ENCODE assay signal across 1 cellular context in genomic region chr7:151172273-151173141, GRCh38.
A peak's percentile ranks its signal among the peaks of the same experiment; 100 is the strongest.
TF ChIP-seq lines count a peak whose summit lies in the region.

No MANE protein-coding gene starts in this region.

TF ChIP-seq in HepG2, 621 proteins besides CTCF, POLR2A, EP300 and RAD21 (continues in another document):
- TF ChIP-seq, protein P1, sequence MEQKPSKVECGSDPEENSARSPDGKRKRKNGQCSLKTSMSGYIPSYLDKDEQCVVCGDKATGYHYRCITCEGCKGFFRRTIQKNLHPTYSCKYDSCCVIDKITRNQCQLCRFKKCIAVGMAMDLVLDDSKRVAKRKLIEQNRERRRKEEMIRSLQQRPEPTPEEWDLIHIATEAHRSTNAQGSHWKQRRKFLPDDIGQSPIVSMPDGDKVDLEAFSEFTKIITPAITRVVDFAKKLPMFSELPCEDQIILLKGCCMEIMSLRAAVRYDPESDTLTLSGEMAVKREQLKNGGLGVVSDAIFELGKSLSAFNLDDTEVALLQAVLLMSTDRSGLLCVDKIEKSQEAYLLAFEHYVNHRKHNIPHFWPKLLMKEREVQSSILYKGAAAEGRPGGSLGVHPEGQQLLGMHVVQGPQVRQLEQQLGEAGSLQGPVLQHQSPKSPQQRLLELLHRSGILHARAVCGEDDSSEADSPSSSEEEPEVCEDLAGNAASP (CRISPR knock-in tag; IDR thresholded peaks at IDR 0.05; ENCODE audit: borderline replicate concordance): peak; percentile 68
- TF ChIP-seq, protein P2, sequence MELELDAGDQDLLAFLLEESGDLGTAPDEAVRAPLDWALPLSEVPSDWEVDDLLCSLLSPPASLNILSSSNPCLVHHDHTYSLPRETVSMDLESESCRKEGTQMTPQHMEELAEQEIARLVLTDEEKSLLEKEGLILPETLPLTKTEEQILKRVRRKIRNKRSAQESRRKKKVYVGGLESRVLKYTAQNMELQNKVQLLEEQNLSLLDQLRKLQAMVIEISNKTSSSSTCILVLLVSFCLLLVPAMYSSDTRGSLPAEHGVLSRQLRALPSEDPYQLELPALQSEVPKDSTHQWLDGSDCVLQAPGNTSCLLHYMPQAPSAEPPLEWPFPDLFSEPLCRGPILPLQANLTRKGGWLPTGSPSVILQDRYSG (CRISPR knock-in tag; IDR thresholded peaks at IDR 0.05): no peak
- no peak for TF ChIP-seq SIX4 (CRISPR knock-in tag; IDR thresholded peaks at IDR 0.05)
- TF ChIP-seq MEIS1 (CRISPR knock-in tag; IDR thresholded peaks at IDR 0.05; ENCODE audit: borderline replicate concordance): no peak
- no peak for TF ChIP-seq MXD3 (CRISPR knock-in tag; IDR thresholded peaks at IDR 0.05)
- TF ChIP-seq KAT8 (CRISPR knock-in tag; IDR thresholded peaks at IDR 0.05): peak; percentile 39; the same call in 1 of the 2 replicates
- TF ChIP-seq, protein P3, sequence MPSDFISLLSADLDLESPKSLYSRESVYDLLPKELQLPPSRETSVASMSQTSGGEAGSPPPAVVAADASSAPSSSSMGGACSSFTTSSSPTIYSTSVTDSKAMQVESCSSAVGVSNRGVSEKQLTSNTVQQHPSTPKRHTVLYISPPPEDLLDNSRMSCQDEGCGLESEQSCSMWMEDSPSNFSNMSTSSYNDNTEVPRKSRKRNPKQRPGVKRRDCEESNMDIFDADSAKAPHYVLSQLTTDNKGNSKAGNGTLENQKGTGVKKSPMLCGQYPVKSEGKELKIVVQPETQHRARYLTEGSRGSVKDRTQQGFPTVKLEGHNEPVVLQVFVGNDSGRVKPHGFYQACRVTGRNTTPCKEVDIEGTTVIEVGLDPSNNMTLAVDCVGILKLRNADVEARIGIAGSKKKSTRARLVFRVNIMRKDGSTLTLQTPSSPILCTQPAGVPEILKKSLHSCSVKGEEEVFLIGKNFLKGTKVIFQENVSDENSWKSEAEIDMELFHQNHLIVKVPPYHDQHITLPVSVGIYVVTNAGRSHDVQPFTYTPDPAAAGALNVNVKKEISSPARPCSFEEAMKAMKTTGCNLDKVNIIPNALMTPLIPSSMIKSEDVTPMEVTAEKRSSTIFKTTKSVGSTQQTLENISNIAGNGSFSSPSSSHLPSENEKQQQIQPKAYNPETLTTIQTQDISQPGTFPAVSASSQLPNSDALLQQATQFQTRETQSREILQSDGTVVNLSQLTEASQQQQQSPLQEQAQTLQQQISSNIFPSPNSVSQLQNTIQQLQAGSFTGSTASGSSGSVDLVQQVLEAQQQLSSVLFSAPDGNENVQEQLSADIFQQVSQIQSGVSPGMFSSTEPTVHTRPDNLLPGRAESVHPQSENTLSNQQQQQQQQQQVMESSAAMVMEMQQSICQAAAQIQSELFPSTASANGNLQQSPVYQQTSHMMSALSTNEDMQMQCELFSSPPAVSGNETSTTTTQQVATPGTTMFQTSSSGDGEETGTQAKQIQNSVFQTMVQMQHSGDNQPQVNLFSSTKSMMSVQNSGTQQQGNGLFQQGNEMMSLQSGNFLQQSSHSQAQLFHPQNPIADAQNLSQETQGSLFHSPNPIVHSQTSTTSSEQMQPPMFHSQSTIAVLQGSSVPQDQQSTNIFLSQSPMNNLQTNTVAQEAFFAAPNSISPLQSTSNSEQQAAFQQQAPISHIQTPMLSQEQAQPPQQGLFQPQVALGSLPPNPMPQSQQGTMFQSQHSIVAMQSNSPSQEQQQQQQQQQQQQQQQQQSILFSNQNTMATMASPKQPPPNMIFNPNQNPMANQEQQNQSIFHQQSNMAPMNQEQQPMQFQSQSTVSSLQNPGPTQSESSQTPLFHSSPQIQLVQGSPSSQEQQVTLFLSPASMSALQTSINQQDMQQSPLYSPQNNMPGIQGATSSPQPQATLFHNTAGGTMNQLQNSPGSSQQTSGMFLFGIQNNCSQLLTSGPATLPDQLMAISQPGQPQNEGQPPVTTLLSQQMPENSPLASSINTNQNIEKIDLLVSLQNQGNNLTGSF (CRISPR knock-in tag; IDR thresholded peaks at IDR 0.05): no peak
- peak; percentile 81 for TF ChIP-seq ZNF883 (CRISPR knock-in tag; IDR thresholded peaks at IDR 0.05; ENCODE audit: not compliant biosample characterization)
- 0 out of 2 replicates have a peak, but pooled peaks have one; percentile 37 for TF ChIP-seq RFXAP (CRISPR knock-in tag; IDR thresholded peaks at IDR 0.05; ENCODE audit: borderline replicate concordance)
- peak; percentile 65; the same call in 1 of the 2 replicates for TF ChIP-seq ZNF788 (CRISPR knock-in tag; IDR thresholded peaks at IDR 0.05; ENCODE audit: borderline replicate concordance)
- no peak for TF ChIP-seq PCBP1 (IDR thresholded peaks at IDR 0.05; ENCODE audit: borderline replicate concordance, low read depth, low read length)
- TF ChIP-seq KDM5A (IDR thresholded peaks at IDR 0.05; ENCODE audit: borderline replicate concordance, low read length): no peak
- TF ChIP-seq SOX6 (IDR thresholded peaks at IDR 0.05): no peak
- peak; percentile 28; the same call in 1 of the 2 replicates for TF ChIP-seq SOX6 (CRISPR knock-in tag; IDR thresholded peaks at IDR 0.05)
- TF ChIP-seq ZNF724P (CRISPR knock-in tag; IDR thresholded peaks at IDR 0.05; ENCODE audit: borderline replicate concordance): no peak
- TF ChIP-seq U2AF1 (optimal IDR thresholded peaks at IDR 0.05; ENCODE audit: low read depth, low read length): no peak
- TF ChIP-seq MLLT10 (CRISPR knock-in tag; IDR thresholded peaks at IDR 0.05): no peak
- no peak for TF ChIP-seq KAT2B (IDR thresholded peaks at IDR 0.05; ENCODE audit: borderline replicate concordance, low read depth, low read length)
- peak; percentile 74; the same call in 1 of the 2 replicates for TF ChIP-seq ERF (CRISPR knock-in tag; IDR thresholded peaks at IDR 0.05)
- TF ChIP-seq CBX5 (CRISPR knock-in tag; IDR thresholded peaks at IDR 0.05; ENCODE audit: borderline replicate concordance): peak; percentile 73; the same call in 1 of the 2 replicates
- TF ChIP-seq, protein P4, sequence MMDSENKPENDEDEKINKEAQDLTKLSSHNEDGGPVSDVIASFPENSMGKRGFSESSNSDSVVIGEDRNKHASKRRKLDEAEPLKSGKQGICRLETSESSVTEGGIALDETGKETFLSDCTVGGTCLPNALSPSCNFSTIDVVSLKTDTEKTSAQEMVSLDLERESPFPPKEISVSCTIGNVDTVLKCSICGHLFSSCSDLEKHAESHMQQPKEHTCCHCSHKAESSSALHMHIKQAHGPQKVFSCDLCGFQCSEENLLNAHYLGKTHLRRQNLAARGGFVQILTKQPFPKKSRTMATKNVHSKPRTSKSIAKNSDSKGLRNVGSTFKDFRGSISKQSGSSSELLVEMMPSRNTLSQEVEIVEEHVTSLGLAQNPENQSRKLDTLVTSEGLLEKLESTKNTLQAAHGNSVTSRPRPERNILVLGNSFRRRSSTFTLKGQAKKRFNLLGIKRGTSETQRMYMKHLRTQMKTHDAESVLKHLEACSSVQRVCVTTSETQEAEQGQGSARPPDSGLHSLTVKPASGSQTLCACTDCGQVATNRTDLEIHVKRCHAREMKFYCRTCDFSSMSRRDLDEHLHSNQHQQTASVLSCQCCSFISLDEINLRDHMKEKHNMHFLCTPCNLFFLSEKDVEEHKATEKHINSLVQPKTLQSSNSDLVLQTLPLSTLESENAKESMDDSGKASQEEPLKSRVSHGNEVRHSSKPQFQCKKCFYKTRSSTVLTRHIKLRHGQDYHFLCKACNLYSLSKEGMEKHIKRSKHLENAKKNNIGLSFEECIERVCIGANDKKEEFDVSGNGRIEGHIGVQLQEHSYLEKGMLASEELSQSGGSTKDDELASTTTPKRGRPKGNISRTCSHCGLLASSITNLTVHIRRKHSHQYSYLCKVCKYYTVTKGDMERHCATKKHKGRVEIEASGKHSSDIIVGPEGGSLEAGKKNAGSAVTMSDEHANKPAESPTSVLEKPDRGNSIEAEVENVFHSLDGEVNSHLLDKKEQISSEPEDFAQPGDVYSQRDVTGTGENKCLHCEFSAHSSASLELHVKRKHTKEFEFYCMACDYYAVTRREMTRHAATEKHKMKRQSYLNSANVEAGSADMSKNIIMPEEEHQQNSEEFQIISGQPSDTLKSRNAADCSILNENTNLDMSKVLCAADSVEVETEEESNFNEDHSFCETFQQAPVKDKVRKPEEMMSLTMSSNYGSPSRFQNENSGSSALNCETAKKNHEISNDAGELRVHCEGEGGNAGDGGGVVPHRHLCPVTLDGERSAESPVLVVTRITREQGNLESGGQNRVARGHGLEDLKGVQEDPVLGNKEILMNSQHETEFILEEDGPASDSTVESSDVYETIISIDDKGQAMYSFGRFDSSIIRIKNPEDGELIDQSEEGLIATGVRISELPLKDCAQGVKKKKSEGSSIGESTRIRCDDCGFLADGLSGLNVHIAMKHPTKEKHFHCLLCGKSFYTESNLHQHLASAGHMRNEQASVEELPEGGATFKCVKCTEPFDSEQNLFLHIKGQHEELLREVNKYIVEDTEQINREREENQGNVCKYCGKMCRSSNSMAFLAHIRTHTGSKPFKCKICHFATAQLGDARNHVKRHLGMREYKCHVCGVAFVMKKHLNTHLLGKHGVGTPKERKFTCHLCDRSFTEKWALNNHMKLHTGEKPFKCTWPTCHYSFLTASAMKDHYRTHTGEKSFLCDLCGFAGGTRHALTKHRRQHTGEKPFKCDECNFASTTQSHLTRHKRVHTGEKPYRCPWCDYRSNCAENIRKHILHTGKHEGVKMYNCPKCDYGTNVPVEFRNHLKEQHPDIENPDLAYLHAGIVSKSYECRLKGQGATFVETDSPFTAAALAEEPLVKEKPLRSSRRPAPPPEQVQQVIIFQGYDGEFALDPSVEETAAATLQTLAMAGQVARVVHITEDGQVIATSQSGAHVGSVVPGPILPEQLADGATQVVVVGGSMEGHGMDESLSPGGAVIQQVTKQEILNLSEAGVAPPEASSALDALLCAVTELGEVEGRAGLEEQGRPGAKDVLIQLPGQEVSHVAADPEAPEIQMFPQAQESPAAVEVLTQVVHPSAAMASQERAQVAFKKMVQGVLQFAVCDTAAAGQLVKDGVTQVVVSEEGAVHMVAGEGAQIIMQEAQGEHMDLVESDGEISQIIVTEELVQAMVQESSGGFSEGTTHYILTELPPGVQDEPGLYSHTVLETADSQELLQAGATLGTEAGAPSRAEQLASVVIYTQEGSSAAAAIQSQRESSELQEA (CRISPR knock-in tag; IDR thresholded peaks at IDR 0.05; ENCODE audit: not compliant biosample characterization): peak; percentile 43
- no peak for TF ChIP-seq CCAR2 (optimal IDR thresholded peaks at IDR 0.05; ENCODE audit: low read depth, low read length)
- TF ChIP-seq RXRB (CRISPR knock-in tag; IDR thresholded peaks at IDR 0.05; ENCODE audit: borderline replicate concordance): 0 out of 2 replicates have a peak, but pooled peaks have one; percentile 48
- TF ChIP-seq HMGXB3 (CRISPR knock-in tag; IDR thresholded peaks at IDR 0.05; ENCODE audit: borderline replicate concordance): peak; percentile 56; the same call in 1 of the 2 replicates
- no peak for TF ChIP-seq ARNT (IDR thresholded peaks at IDR 0.05)
- TF ChIP-seq, protein P5, sequence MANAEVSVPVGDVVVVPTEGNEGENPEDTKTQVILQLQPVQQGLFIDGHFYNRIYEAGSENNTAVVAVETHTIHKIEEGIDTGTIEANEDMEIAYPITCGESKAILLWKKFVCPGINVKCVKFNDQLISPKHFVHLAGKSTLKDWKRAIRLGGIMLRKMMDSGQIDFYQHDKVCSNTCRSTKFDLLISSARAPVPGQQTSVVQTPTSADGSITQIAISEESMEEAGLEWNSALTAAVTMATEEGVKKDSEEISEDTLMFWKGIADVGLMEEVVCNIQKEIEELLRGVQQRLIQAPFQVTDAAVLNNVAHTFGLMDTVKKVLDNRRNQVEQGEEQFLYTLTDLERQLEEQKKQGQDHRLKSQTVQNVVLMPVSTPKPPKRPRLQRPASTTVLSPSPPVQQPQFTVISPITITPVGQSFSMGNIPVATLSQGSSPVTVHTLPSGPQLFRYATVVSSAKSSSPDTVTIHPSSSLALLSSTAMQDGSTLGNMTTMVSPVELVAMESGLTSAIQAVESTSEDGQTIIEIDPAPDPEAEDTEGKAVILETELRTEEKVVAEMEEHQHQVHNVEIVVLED (CRISPR knock-in tag; IDR thresholded peaks at IDR 0.05; ENCODE audit: borderline replicate concordance): peak; percentile 38; the same call in 1 of the 2 replicates
- TF ChIP-seq ZNF891 (CRISPR knock-in tag; IDR thresholded peaks at IDR 0.05): 0 out of 2 replicates have a peak, but pooled peaks have one; percentile 42
